In the genomic region with DNA sequence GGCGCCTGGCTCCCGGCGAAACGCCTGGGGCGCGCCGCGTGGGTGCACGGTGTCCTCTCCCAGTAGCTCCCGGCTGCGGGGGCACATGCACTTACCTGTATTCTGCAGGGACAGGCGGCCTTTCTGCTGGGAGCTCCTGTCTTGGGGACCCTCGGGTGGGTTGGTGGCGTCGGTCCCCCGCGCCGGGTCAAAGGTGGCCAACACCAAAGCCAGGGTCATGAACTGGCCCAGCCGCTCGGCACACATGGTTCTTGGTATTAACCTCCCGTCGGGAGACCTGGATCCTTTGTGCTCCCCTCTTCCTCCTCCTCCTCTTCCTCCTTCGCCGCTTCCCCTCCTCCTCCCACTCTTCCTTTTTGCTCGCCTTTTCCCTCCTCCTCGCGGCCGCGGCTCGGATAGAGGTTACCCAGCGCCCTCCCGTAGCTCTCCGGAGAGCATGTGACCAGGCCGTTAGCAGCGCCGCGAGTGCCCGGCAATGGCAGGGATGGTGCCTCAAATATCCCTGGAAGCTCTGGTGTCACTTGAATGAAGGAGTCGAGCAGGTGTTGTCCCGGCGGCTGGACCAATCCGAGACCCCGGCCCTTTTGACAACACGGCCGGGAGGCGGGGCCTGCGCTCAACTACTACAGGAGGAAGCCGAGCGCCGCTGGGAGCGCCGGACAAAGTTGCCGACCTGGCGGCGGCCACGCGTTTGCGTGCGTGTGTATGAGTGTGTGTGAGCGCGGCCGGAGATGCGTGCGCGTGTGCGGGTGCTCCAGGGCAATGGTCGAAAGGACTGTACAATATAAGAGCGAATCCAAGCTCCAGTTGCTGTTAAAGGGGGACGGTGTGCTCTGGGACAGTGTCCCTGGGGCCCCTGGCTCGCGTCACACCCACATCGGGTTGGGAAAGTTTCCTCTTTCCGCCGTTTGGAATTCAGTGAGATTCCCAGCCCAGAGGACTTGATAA, we compare ENCODE assay signal across 8 cellular contexts. TPM values are rescaled to one million over a fixed set of nuclear protein-coding genes. Genes with fewer than 3 reads are reported as not detected.
A peak's percentile ranks its signal among the peaks of the same experiment; 100 is the strongest.
DNase-seq lines count a peak whose midpoint lies in the region; ATAC-seq and TF ChIP-seq lines count a peak whose summit lies in the region.

A gene with protein sequence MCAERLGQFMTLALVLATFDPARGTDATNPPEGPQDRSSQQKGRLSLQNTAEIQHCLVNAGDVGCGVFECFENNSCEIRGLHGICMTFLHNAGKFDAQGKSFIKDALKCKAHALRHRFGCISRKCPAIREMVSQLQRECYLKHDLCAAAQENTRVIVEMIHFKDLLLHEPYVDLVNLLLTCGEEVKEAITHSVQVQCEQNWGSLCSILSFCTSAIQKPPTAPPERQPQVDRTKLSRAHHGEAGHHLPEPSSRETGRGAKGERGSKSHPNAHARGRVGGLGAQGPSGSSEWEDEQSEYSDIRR (minus strand): TSS at position 467 of the 948 bp plus-strand sequence. CDS start 221 bp downstream, at position 246.

- H3K36me3 ChIP-seq in adipocyte (ENCODE audit: control insufficient read depth, insufficient read depth, low read length, severe bottlenecking), result peaks cover 12% of the 10 kb centered on the region

- H3K9me3 ChIP-seq in adipocyte (ENCODE audit: control insufficient read depth, low read length), result no peaks in the 10 kb centered on the region
- H3K9me3 ChIP-seq in right cardiac atrium (ENCODE audit: control insufficient read depth, low read length), result no peaks in the 10 kb centered on the region

- intact Hi-C loops in right cardiac atrium (cut with DNase I), result no loop called here

- ATAC-seq in GM18868 (IDR thresholded peaks at IDR 0.05; ENCODE audit: unreplicated experiment) (peak; percentile 54), HG03175 (IDR thresholded peaks at IDR 0.05; ENCODE audit: unreplicated experiment) (peak; percentile 45), right cardiac atrium (peak; percentile 66 to 69)

- peak within 1 kb of the TSS; percentile 43 for H3K27ac ChIP-seq in right cardiac atrium (ENCODE audit: low read length)

- H3K4me3 ChIP-seq in adipocyte (ENCODE audit: low read length), result peak within 1 kb of the TSS; percentile 84
- H3K4me3 ChIP-seq in right cardiac atrium (ENCODE audit: low read length), result peak within 1 kb of the TSS; percentile 67

- no peaks in the 10 kb centered on the region for H3K27me3 ChIP-seq in adipocyte (replicated peaks; ENCODE audit: control insufficient read depth, insufficient read depth, low read length)
- H3K27me3 ChIP-seq in right cardiac atrium (ENCODE audit: control insufficient read depth, insufficient read depth), result no peaks in the 10 kb centered on the region

- WGBS in right cardiac atrium, result under 1% methylated on average over 74 of the region's 74 CpGs

- peaks cover 38% of the 10 kb centered on the region for H3K4me1 ChIP-seq in adipocyte (ENCODE audit: control insufficient read depth, insufficient read depth, low read length)
- H3K4me1 ChIP-seq in right cardiac atrium (ENCODE audit: control insufficient read depth, insufficient read depth, low read length), result peaks cover 6% of the 10 kb centered on the region

- DNase-seq in AG09319 (ENCODE audit: extremely low read depth, low read depth) (peak; percentile 84), NCI-H460 (ENCODE audit: extremely low read depth, low read depth) (peak; percentile 97), adipocyte (ENCODE audit: low read depth) (peak; percentile 96), right cardiac atrium (peak; percentile 74 to 91 (median 91)), retina (peak; percentile 87), COLO829 (ENCODE audit: low spot score) (no peak)

- H3K9ac ChIP-seq in adipocyte (ENCODE audit: low read length), result peak within 1 kb of the TSS; percentile 90

- no peak; the same call in none of the 2 replicates for TF ChIP-seq CTCF in AG09319 (IDR thresholded peaks at IDR 0.05; ENCODE audit: low read depth, low read length)

RNA-seq across cellular contexts. Expression of the gene that starts here (rescaled TPM):
- total RNA-seq in NCI-H460 (2014; rRNA removed; shearing (Covaris generic)), result 96.3 and 128 TPM in 2 replicates
- 82.1 and 123 TPM in 2 replicates for polyA plus RNA-seq in NCI-H460 (2014; cell fraction: nucleus; rRNA removed)
- total RNA-seq in right cardiac atrium, result 10 to 100 TPM in 3 of 4 donors, 1 to 10 TPM in 1; 9.4 to 13.0 (median 11.6) TPM
- polyA plus RNA-seq in right cardiac atrium, result 11.7 TPM
